Comparison of ENCODE assay signal across 10 cellular contexts in genomic region chr3:123660900-123661299, GRCh38.
DNase-seq lines count a peak whose midpoint lies in the region; ATAC-seq and TF ChIP-seq lines count a peak whose summit lies in the region.
"Had no signal": no experiment of that assay in that cellular context is flagged by ENCODE, and none has a peak within 500 bp of the region (broad histone marks: within the 10 kb centered on the region; RNA-seq: fewer than 3 reads in every experiment).

No MANE protein-coding gene starts in this region.

- no peaks in the 10 kb centered on the region for H3K36me3 Mint-ChIP-seq in activated T-helper 2 cell treated with anti-CD3 and anti-CD28 coated beads, Interferon-gamma antibody, Interleukin-2, Interleukin-4, amounts not matched to agents 10 μg/mL and 5 μg/mL and 100 μg/mL, durations not matched to agents 14 hours and 24 hours and 36 hours (ENCODE audit: low read depth)

- H3K4me3 Mint-ChIP-seq in activated T-helper 2 cell treated with anti-CD3 and anti-CD28 coated beads, Interferon-gamma antibody, Interleukin-2, Interleukin-4, amounts not matched to agents 10 μg/mL and 5 μg/mL and 100 μg/mL, durations not matched to agents 14 hours and 24 hours and 36 hours (ENCODE audit: low read depth) = no peak overlapping the region
- H3K4me3 Mint-ChIP-seq: stimulated activated naive CD8-positive, alpha-beta T cell treated with anti-CD3 and anti-CD28 coated beads, Interleukin-15, Interleukin-2, amounts not matched to agents 100 ng/mL and 50 ng/mL, for 24 hours had no signal

- no peak overlapping the region for H3K9ac ChIP-seq in SK-N-SH
- H3K9ac ChIP-seq in parathyroid adenoma = no peak overlapping the region
- H3K9ac ChIP-seq in MM.1S (ENCODE audit: low read length) = no peak overlapping the region

- DNase-seq in COLO829 (ENCODE audit: low spot score) (peak; percentile 82), SK-N-SH (peak; percentile 75), glomerular visceral epithelial cell (ENCODE audit: extremely low spot score) (peak; percentile 94), MM.1S (no peak), NCI-H1436 (lab: John Stamatoyannopoulos, UW) (no peak)
- DNase-seq in activated T-helper 2 cell treated with anti-CD3 and anti-CD28 coated beads, Interferon-gamma antibody, Interleukin-2, Interleukin-4, amounts not matched to agents 10 μg/mL and 5 μg/mL and 100 μg/mL, durations not matched to agents 14 hours and 24 hours and 36 hours (ENCODE audit: low spot score) = no peak
- DNase-seq: NCI-H510A had no signal

- H3K27ac Mint-ChIP-seq in activated T-helper 2 cell treated with anti-CD3 and anti-CD28 coated beads, Interferon-gamma antibody, Interleukin-2, Interleukin-4, amounts not matched to agents 10 μg/mL and 5 μg/mL and 100 μg/mL, durations not matched to agents 14 hours and 24 hours and 36 hours = no peak overlapping the region
- H3K27ac Mint-ChIP-seq: stimulated activated naive CD8-positive, alpha-beta T cell treated with anti-CD3 and anti-CD28 coated beads, Interleukin-15, Interleukin-2, amounts not matched to agents 100 ng/mL and 50 ng/mL, for 24 hours had no signal

- H3K27me3 Mint-ChIP-seq in activated T-helper 2 cell treated with anti-CD3 and anti-CD28 coated beads, Interferon-gamma antibody, Interleukin-2, Interleukin-4, amounts not matched to agents 10 μg/mL and 5 μg/mL and 100 μg/mL, durations not matched to agents 14 hours and 24 hours and 36 hours (ENCODE audit: low read depth) = no peaks in the 10 kb centered on the region

- TF ChIP-seq CTCF in SK-N-SH (IDR thresholded peaks at IDR 0.05) = no peak
- TF ChIP-seq CTCF in parathyroid adenoma (IDR thresholded peaks at IDR 0.05) = no peak
- TF ChIP-seq CTCF in MM.1S (IDR thresholded peaks at IDR 0.05; ENCODE audit: low read length) = no peak

- peaks cover 10% of the 10 kb centered on the region; the same call in 1 of the 2 replicates for H3K79me2 ChIP-seq in SK-N-SH (ENCODE audit: insufficient read depth)
- H3K79me2 ChIP-seq in parathyroid adenoma = no peaks in the 10 kb centered on the region
- no peaks in the 10 kb centered on the region for H3K79me2 ChIP-seq in MM.1S (ENCODE audit: low read length)

- H3K9me2 ChIP-seq in SK-N-SH (no peaks in the 10 kb centered on the region), MM.1S (replicated peaks; ENCODE audit: insufficient read depth, low read length) (no peaks in the 10 kb centered on the region)

- no peaks in the 10 kb centered on the region for H3K4me1 Mint-ChIP-seq in activated T-helper 2 cell treated with anti-CD3 and anti-CD28 coated beads, Interferon-gamma antibody, Interleukin-2, Interleukin-4, amounts not matched to agents 10 μg/mL and 5 μg/mL and 100 μg/mL, durations not matched to agents 14 hours and 24 hours and 36 hours (ENCODE audit: low read depth)

- TF ChIP-seq EP300 in SK-N-SH (IDR thresholded peaks at IDR 0.05; ENCODE audit: borderline replicate concordance in 1 of 2, low read depth in 1 of 2, low read length in 1 of 2) = peak; percentile 57 to 90; a peak in 3 of 4 replicates

- WGBS in SK-N-SH (ENCODE audit: low lambda C conversion rate) = 19% methylated on average over 9 of the region's 9 CpGs

- peaks cover 10% of the 10 kb centered on the region for H3K9me3 Mint-ChIP-seq in activated T-helper 2 cell treated with anti-CD3 and anti-CD28 coated beads, Interferon-gamma antibody, Interleukin-2, Interleukin-4, amounts not matched to agents 10 μg/mL and 5 μg/mL and 100 μg/mL, durations not matched to agents 14 hours and 24 hours and 36 hours

- peak overlapping the region; percentile 73 to 80 for H3K27ac ChIP-seq in SK-N-SH (ENCODE audit: low read depth in 2 of 2, low read length in 1 of 2)
- peak overlapping the region; percentile 58 for H3K27ac ChIP-seq in parathyroid adenoma
- no peak overlapping the region for H3K27ac ChIP-seq in MM.1S (ENCODE audit: low read length)

- intact Hi-C loops in activated T-helper 2 cell treated with anti-CD3 and anti-CD28 coated beads, Interferon-gamma antibody, Interleukin-2, Interleukin-4, amounts not matched to agents 10 μg/mL and 5 μg/mL and 100 μg/mL, durations not matched to agents 14 hours and 24 hours and 36 hours (cut with micrococcal nuclease) = no loop called here

- H3K27me3 ChIP-seq in SK-N-SH (ENCODE audit: insufficient read depth) (no peaks in the 10 kb centered on the region), parathyroid adenoma (ENCODE audit: control insufficient read depth, insufficient read depth, low read length) (no peaks in the 10 kb centered on the region), MM.1S (replicated peaks; ENCODE audit: insufficient read depth, low read length) (no peaks in the 10 kb centered on the region)

- CTCF ChIA-PET in SK-N-SH (lab: Yijun Ruan, JAX) = interaction anchor here (0.9 to 3.6 kb wide), 11 partner anchors 8 to 898 kb away, joined by 3 to 28 read pairs (median 5); no protein-coding TSS in a partner anchor

- POLR2A ChIA-PET in SK-N-SH (lab: Yijun Ruan, JAX) = no interaction called here

- H3K4me2 ChIP-seq in SK-N-SH (peak overlapping the region; percentile 47; the same call in 1 of the 2 replicates), parathyroid adenoma (ENCODE audit: low read length) (no peak overlapping the region), MM.1S (ENCODE audit: low read depth, low read length) (no peak overlapping the region)

- H3K4me1 ChIP-seq in SK-N-SH (ENCODE audit: control insufficient read depth in 1 of 2, insufficient read depth in 2 of 2, low read depth in 1 of 2, low read length in 1 of 2) (peaks cover 33 to 38% of the 10 kb centered on the region in 2 experiments), parathyroid adenoma (peaks cover 16% of the 10 kb centered on the region), MM.1S (ENCODE audit: low read length) (no peaks in the 10 kb centered on the region)

- H4K20me1 ChIP-seq in SK-N-SH (ENCODE audit: insufficient read depth) (no peaks in the 10 kb centered on the region), MM.1S (ENCODE audit: insufficient read depth, low read length) (no peaks in the 10 kb centered on the region)

- peaks cover 31% of the 10 kb centered on the region for H3F3A ChIP-seq in SK-N-SH (replicated peaks; ENCODE audit: insufficient read depth)
- H3F3A ChIP-seq in MM.1S (ENCODE audit: insufficient read depth, low read length) = no peaks in the 10 kb centered on the region

- no peak overlapping the region for H3K4me3 ChIP-seq in SK-N-SH (ENCODE audit: low read depth in 2 of 2, low read length in 1 of 2)
- H3K4me3 ChIP-seq in parathyroid adenoma (ENCODE audit: low read depth, low read length) = no peak overlapping the region
- no peak overlapping the region for H3K4me3 ChIP-seq in MM.1S (ENCODE audit: low read length)

- no peak; the same call in 1 of the 2 replicates for TF ChIP-seq RAD21 in SK-N-SH (IDR thresholded peaks at IDR 0.05; ENCODE audit: low read length)

- no peaks in the 10 kb centered on the region for H3K9me3 ChIP-seq in SK-N-SH
- no peaks in the 10 kb centered on the region for H3K9me3 ChIP-seq in parathyroid adenoma (ENCODE audit: control insufficient read depth, low read length)
- no peaks in the 10 kb centered on the region for H3K9me3 ChIP-seq in MM.1S (replicated peaks; ENCODE audit: insufficient read depth, low read length)

- no peak for ATAC-seq in HG03432 (IDR thresholded peaks at IDR 0.05; ENCODE audit: unreplicated experiment)

- peaks cover 69 to 78% of the 10 kb centered on the region in 2 experiments for H3K36me3 ChIP-seq in SK-N-SH (replicated peaks in 1 of 2; ENCODE audit: control insufficient read depth in 1 of 2, insufficient read depth in 2 of 2, low read length in 1 of 2)
- H3K36me3 ChIP-seq in parathyroid adenoma (ENCODE audit: control insufficient read depth, insufficient read depth, low read length) = no peaks in the 10 kb centered on the region
- H3K36me3 ChIP-seq in MM.1S (replicated peaks; ENCODE audit: insufficient read depth, low read length) = no peaks in the 10 kb centered on the region

- no peak overlapping the region for H2AFZ ChIP-seq in SK-N-SH (ENCODE audit: low read depth)
- H2AFZ ChIP-seq in parathyroid adenoma = peak overlapping the region; percentile 61
- no peak overlapping the region for H2AFZ ChIP-seq in MM.1S (ENCODE audit: low read length)

TF ChIP-seq in SK-N-SH, 30 proteins besides CTCF, POLR2A, EP300 and RAD21 (continues in another document):
- TF ChIP-seq MEF2A (IDR thresholded peaks at IDR 0.05; ENCODE audit: borderline replicate concordance, low read depth) = peak; percentile 82; the same call in 1 of the 2 replicates
- TF ChIP-seq IRF3 (IDR thresholded peaks at IDR 0.05; ENCODE audit: low read depth, low read length) = no peak
- 0 out of 2 replicates have a peak, but pooled peaks have one; percentile 17 for TF ChIP-seq YY1 (IDR thresholded peaks at IDR 0.05; ENCODE audit: low read depth)
- TF ChIP-seq PBX3 (IDR thresholded peaks at IDR 0.05) = peak; percentile 80
- TF ChIP-seq USF2 (IDR thresholded peaks at IDR 0.05; ENCODE audit: borderline replicate concordance, low read depth, low read length) = no peak
- TF ChIP-seq POLR2AphosphoS5 (IDR thresholded peaks at IDR 0.05; ENCODE audit: low read depth, low read length) = no peak; the same call in 1 of the 2 replicates
- 0 out of 2 replicates have a peak, but pooled peaks have one; percentile 77 for TF ChIP-seq SIN3A (IDR thresholded peaks at IDR 0.05; ENCODE audit: borderline replicate concordance, low read depth, low read length)

Comparison
In these comparisons a context has a peak if more than half of its experiments do, and no peak if none do; other contexts are left out.
1. DNase-seq: peak in COLO829 (single experiment), SK-N-SH (single experiment) and glomerular visceral epithelial cell (single experiment); none in MM.1S (single experiment), activated T-helper 2 cell treated with anti-CD3 and anti-CD28 coated beads, Interferon-gamma antibody, Interleukin-2, Interleukin-4, amounts not matched to agents 10 μg/mL and 5 μg/mL and 100 μg/mL, durations not matched to agents 14 hours and 24 hours and 36 hours (single experiment) and NCI-H1436 (single experiment).